In the genomic region with DNA sequence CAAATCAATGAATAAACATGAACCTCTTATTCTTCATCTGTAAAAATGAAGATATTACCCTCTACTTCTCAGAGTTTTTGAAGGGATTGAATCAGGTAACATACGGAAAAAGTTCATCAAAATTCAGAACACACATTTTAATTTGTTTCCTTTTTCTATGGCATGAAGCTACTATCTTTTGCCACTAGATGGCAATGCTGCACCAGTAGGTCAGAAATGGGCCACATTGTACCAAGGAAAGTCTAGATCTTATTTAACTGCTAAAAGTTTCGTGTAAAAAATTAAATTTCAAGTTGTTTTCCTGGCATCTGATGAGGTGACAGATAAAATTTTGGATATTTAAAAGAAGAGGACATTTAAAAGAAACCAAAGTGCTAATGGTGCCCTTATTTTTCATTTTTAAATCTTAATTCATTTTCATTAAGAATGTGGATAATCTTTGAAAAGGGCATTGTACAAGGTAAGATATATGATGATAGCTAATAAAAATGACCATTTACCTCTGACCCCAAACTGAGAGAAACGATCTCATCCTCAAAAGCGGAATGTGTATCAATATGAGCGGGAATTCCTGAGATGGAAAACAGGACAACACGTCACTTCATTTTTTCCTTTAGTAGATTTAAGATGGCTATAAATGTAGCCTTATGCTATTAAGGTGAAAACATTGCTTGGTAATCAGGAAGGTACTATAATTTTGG, we compare ENCODE assay signal across 8 cellular contexts. TPM values are rescaled to one million over a fixed set of nuclear protein-coding genes. Genes with fewer than 3 reads are reported as not detected.
DNase-seq lines count a peak whose midpoint lies in the region; ATAC-seq, FAIRE-seq and TF ChIP-seq lines count a peak whose summit lies in the region.

No MANE protein-coding gene starts in this region.

- peak; percentile 96 for FAIRE-seq in G401.6 (lab: Jason Lieb, UNC)

- ATAC-seq in HG03432 (IDR thresholded peaks at IDR 0.05; ENCODE audit: unreplicated experiment) (peak; percentile 58), HG02571 (IDR thresholded peaks at IDR 0.05; ENCODE audit: unreplicated experiment) (no peak), sciatic nerve (no peak)

- in situ Hi-C loops in SK-MEL-5 (cut with HindIII; ENCODE audit: low pct_unique_long_range_greater_than_20kb, low sequenced_read_pairs) = no loop called here

- H3K4me3 ChIP-seq in AG09309 (ENCODE audit: control insufficient read depth, low read depth, low read length) = no peak overlapping the region

- TF ChIP-seq CTCF in AG09309 (IDR thresholded peaks at IDR 0.05; ENCODE audit: control insufficient read depth, insufficient read depth, low read depth, low read length, missing control alignments) = peak; percentile 83

- intact Hi-C loops in sciatic nerve (cut with DNase I) = no loop called here

- DNase-seq in AG09309 (ENCODE audit: low read depth) (no peak), SK-MEL-5 (ENCODE audit: low read depth, low spot score) (peak; percentile 51), dedifferentiated amniotic fluid mesenchymal stem cell (ENCODE audit: extremely low spot score) (peak; percentile 68), myocyte (ENCODE audit: low read depth) (peak; percentile 59), sciatic nerve (ENCODE audit: low spot score) (no peak)

RNA-seq across cellular contexts. Expression of gene ALKBH8, which starts 16.1 kb away (rescaled TPM):
- total RNA-seq in SK-MEL-5 (2014; rRNA removed; shearing (Covaris generic)) = 5.9 and 7.1 TPM in 2 replicates
- polyA plus RNA-seq in SK-MEL-5 (2015; cell fraction: cytosol; rRNA removed) = 5.6 and 7.0 TPM in 2 replicates
- polyA plus RNA-seq in SK-MEL-5 (2015; cell fraction: nucleus; rRNA removed) = 11.3 and 13.1 TPM in 2 replicates
- total RNA-seq in myocyte (4.9 and 7.1 TPM in 2 replicates), sciatic nerve (11.6 TPM)
- polyA plus RNA-seq in myocyte (2012) = 4.2 TPM

RNA-seq across cellular contexts. Expression of gene ELMOD1, which starts 41.5 kb away (rescaled TPM):
- 0.56 and 0.77 TPM in 2 replicates for total RNA-seq in SK-MEL-5 (2014; rRNA removed; shearing (Covaris generic))
- polyA plus RNA-seq in SK-MEL-5 (2015; cell fraction: cytosol; rRNA removed) = 0.20 and 0.58 TPM in 2 replicates
- polyA plus RNA-seq in SK-MEL-5 (2015; cell fraction: nucleus; rRNA removed) = 2.2 and 8.9 TPM in 2 replicates
- total RNA-seq in myocyte = 3.5 and 9.3 TPM in 2 replicates
- polyA plus RNA-seq in myocyte (2012) = 4.1 TPM
- total RNA-seq in sciatic nerve = 0.36 TPM

Comparison
In these comparisons a context has a peak if more than half of its experiments do, and no peak if none do; other contexts are left out.
1. DNase-seq: peak in SK-MEL-5 (single experiment), dedifferentiated amniotic fluid mesenchymal stem cell (single experiment) and myocyte (single experiment); none in AG09309 (single experiment) and sciatic nerve (single experiment).